ENCODE assay signal across 14 cellular contexts in the genomic region with DNA sequence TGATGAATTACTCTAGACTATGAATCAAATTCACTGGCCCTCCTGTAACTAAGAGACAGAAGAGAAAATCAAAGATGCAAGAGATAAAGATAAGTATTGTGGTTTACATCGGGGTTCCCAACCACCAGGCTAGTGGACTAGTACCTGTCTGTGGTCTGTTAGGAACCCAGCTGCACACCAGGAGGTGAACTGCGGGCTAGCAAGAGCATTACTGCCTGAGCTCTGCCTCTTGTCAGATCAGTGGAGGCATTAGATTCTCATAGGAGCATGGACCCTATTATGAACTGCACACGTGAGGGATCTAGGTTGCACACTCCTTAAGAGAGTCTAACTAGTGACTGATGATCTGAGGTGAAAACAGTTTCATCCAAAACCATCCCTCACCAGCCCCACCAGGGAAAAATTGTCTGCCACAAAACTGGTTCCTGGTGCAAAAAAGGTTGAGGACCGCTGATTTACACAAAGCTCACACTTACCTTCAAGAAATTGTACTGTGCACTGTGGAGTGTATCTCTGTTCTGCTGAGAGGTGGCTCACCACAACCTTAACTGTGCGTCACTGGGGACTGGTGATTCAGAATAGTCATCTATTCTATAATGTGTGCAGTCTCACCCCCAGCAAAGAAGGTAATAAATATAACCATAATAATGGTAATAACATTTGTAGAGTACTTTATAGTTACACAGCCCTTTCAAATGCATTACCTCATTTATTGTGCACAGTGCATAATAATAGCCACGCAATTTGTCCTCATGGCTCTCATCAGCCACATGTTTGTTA. TPM values are rescaled to one million over a fixed set of nuclear protein-coding genes. Genes with fewer than 3 reads are reported as not detected.
DNase-seq lines count a peak whose midpoint lies in the region; TF ChIP-seq lines count a peak whose summit lies in the region.
"Had no signal": no experiment of that assay in that cellular context is flagged by ENCODE, and none has a peak within 500 bp of the region (broad histone marks: within the 10 kb centered on the region; RNA-seq: fewer than 3 reads in every experiment).

No MANE protein-coding gene starts in this region.

- H3K4me3 Mint-ChIP-seq in HFFc6, result no peak overlapping the region
- H3K4me3 Mint-ChIP-seq in activated T-helper 1 cell treated with anti-CD3 and anti-CD28 coated beads, Interleukin-12 subunit alpha, Interleukin-12 subunit beta, Interleukin-2, Interleukin-4 antibody, amounts not matched to agents 30 ng/mL and 10 ng/mL and 1 ng/mL, durations not matched to agents 14 hours and 24 hours and 36 hours, result no peak overlapping the region

- CTCF ChIA-PET in HEK293 (lab: Yijun Ruan, JAX), result interaction anchor here (1.6 to 1.7 kb wide), 2 partner anchors 323 to 654 kb away, joined by 3 to 4 read pairs; no protein-coding TSS in a partner anchor

- H3K79me2 ChIP-seq in MM.1S (ENCODE audit: low read length), result no peaks in the 10 kb centered on the region

- H2AFZ ChIP-seq in MM.1S (ENCODE audit: low read length) (no peak overlapping the region), mesenchymal stem cell (ENCODE audit: low read depth, low read length) (no peak overlapping the region)

- H3K14ac ChIP-seq in mesenchymal stem cell (ENCODE audit: low read length in 2 of 2), result peak overlapping the region in 1 of 2 experiments; percentile 48

- peak overlapping the region; percentile 1 to 70 for H3K18ac ChIP-seq in mesenchymal stem cell (ENCODE audit: low read depth in 1 of 2, low read length in 2 of 2)

- H3K27me3 Mint-ChIP-seq in HFFc6 (ENCODE audit: insufficient read depth), result peaks cover 1% of the 10 kb centered on the region; the same call in 1 of the 2 replicates
- no peaks in the 10 kb centered on the region for H3K27me3 Mint-ChIP-seq in activated T-helper 1 cell treated with anti-CD3 and anti-CD28 coated beads, Interleukin-12 subunit alpha, Interleukin-12 subunit beta, Interleukin-2, Interleukin-4 antibody, amounts not matched to agents 30 ng/mL and 10 ng/mL and 1 ng/mL, durations not matched to agents 14 hours and 24 hours and 36 hours (ENCODE audit: insufficient read depth)
- H3K27me3 Mint-ChIP-seq: progenitor cell of endocrine pancreas had no signal

- POLR2A ChIA-PET in HEK293 (lab: Yijun Ruan, JAX), result no interaction called here

- H2AK5ac ChIP-seq in mesenchymal stem cell (ENCODE audit: low read length, severe bottlenecking), result no peak overlapping the region

- TF ChIP-seq CTCF in HEK293 (tag by site-specific recombination; IDR thresholded peaks at IDR 0.05) (no peak), MM.1S (IDR thresholded peaks at IDR 0.05; ENCODE audit: low read length) (no peak), HFFc6 (IDR thresholded peaks at IDR 0.05) (no peak)

- WGBS in mesenchymal stem cell, result 96% methylated on average over 5 of the region's 6 CpGs

- peaks cover 6% of the 10 kb centered on the region for H3K9me3 Mint-ChIP-seq in HFFc6
- peaks cover 12% of the 10 kb centered on the region for H3K9me3 Mint-ChIP-seq in activated T-helper 1 cell treated with anti-CD3 and anti-CD28 coated beads, Interleukin-12 subunit alpha, Interleukin-12 subunit beta, Interleukin-2, Interleukin-4 antibody, amounts not matched to agents 30 ng/mL and 10 ng/mL and 1 ng/mL, durations not matched to agents 14 hours and 24 hours and 36 hours

- no peak overlapping the region for H2BK120ac ChIP-seq in mesenchymal stem cell (ENCODE audit: low read depth, low read length)

- no peaks in the 10 kb centered on the region for H3K9me3 ChIP-seq in HEK293 (ENCODE audit: control insufficient read depth, insufficient read depth, low read depth, low read length)
- no peaks in the 10 kb centered on the region for H3K9me3 ChIP-seq in MM.1S (replicated peaks; ENCODE audit: insufficient read depth, low read length)
- peaks cover 3% of the 10 kb centered on the region for H3K9me3 ChIP-seq in mesenchymal stem cell (ENCODE audit: control insufficient read depth, low read length)

- H3K4me1 ChIP-seq in HEK293 (ENCODE audit: control insufficient read depth, insufficient read depth, low read length) (no peaks in the 10 kb centered on the region), MM.1S (ENCODE audit: low read length) (no peaks in the 10 kb centered on the region; the same call in 1 of the 2 replicates), mesenchymal stem cell (ENCODE audit: control insufficient read depth, insufficient read depth, low read depth, low read length) (no peaks in the 10 kb centered on the region)
- H3K4me1 ChIP-seq: BLaER1, spleen had no signal

- H3K36me3 ChIP-seq in HEK293 (ENCODE audit: control insufficient read depth in 2 of 2, insufficient read depth in 1 of 2, low read length in 2 of 2) (no peaks in the 10 kb centered on the region), MM.1S (replicated peaks; ENCODE audit: insufficient read depth, low read length) (no peaks in the 10 kb centered on the region), mesenchymal stem cell (ENCODE audit: control insufficient read depth in 1 of 2, insufficient read depth in 2 of 2, low read depth in 1 of 2, low read length in 2 of 2) (no peaks in the 10 kb centered on the region)
- H3K36me3 ChIP-seq: BLaER1, spleen had no signal

- H3F3A ChIP-seq in MM.1S (ENCODE audit: insufficient read depth, low read length), result no peaks in the 10 kb centered on the region

- H4K8ac ChIP-seq in mesenchymal stem cell (ENCODE audit: low read length), result no peak overlapping the region

- H3K27me3 ChIP-seq in MM.1S (replicated peaks; ENCODE audit: insufficient read depth, low read length) (no peaks in the 10 kb centered on the region), mesenchymal stem cell (ENCODE audit: control insufficient read depth in 1 of 2, insufficient read depth in 1 of 2, low read length in 2 of 2) (no peaks in the 10 kb centered on the region)
- H3K27me3 ChIP-seq: BLaER1, spleen had no signal

- no peak overlapping the region for H3K4me3 ChIP-seq in HEK293 (ENCODE audit: low read depth, low read length)
- H3K4me3 ChIP-seq in MM.1S (ENCODE audit: low read length), result no peak overlapping the region
- H3K4me3 ChIP-seq in mesenchymal stem cell (ENCODE audit: insufficient read depth in 1 of 2, low read depth in 1 of 2, low read length in 2 of 2), result no peak overlapping the region
- H3K4me3 ChIP-seq: BLaER1, spleen had no signal

- no peak overlapping the region for H4K91ac ChIP-seq in mesenchymal stem cell (ENCODE audit: low read length)

- no peak overlapping the region for H2BK5ac ChIP-seq in mesenchymal stem cell (ENCODE audit: low read depth, low read length, poor library complexity, severe bottlenecking)

- peak overlapping the region; percentile 54 for H2BK15ac ChIP-seq in mesenchymal stem cell (ENCODE audit: low read depth, poor library complexity, severe bottlenecking)

- peaks cover 23% of the 10 kb centered on the region for H3K4me1 Mint-ChIP-seq in HFFc6 (ENCODE audit: low read depth)
- peaks cover 29% of the 10 kb centered on the region for H3K4me1 Mint-ChIP-seq in activated T-helper 1 cell treated with anti-CD3 and anti-CD28 coated beads, Interleukin-12 subunit alpha, Interleukin-12 subunit beta, Interleukin-2, Interleukin-4 antibody, amounts not matched to agents 30 ng/mL and 10 ng/mL and 1 ng/mL, durations not matched to agents 14 hours and 24 hours and 36 hours (ENCODE audit: low read depth)

- no peaks in the 10 kb centered on the region for H4K20me1 ChIP-seq in MM.1S (ENCODE audit: insufficient read depth, low read length)
- H4K20me1 ChIP-seq: BLaER1 had no signal

- H3K4me2 ChIP-seq in MM.1S (ENCODE audit: low read depth, low read length) (no peak overlapping the region), mesenchymal stem cell (ENCODE audit: low read length, poor library complexity, severe bottlenecking) (no peak overlapping the region)
- H3K4me2 ChIP-seq: BLaER1 had no signal

- no peak overlapping the region for H3K23ac ChIP-seq in mesenchymal stem cell (ENCODE audit: low read length in 2 of 2)

- peak overlapping the region in 1 of 2 experiments; percentile 86 for H2BK12ac ChIP-seq in mesenchymal stem cell (ENCODE audit: low read length in 2 of 2)

- no peaks in the 10 kb centered on the region for H3K9me2 ChIP-seq in MM.1S (replicated peaks; ENCODE audit: insufficient read depth, low read length)

- H3K27ac ChIP-seq in HEK293 (ENCODE audit: extremely low read depth, low read depth, low read length) (no peak overlapping the region), MM.1S (ENCODE audit: low read length) (no peak overlapping the region), mesenchymal stem cell (ENCODE audit: low read length, poor library complexity, severe bottlenecking) (no peak overlapping the region)
- H3K27ac ChIP-seq: BLaER1, spleen had no signal

- no peaks in the 10 kb centered on the region for H3K79me1 ChIP-seq in mesenchymal stem cell (replicated peaks; ENCODE audit: low read length, poor library complexity, severe bottlenecking)

- H3K36me3 Mint-ChIP-seq in HFFc6 (ENCODE audit: low read depth), result peaks cover 8% of the 10 kb centered on the region
- peaks cover 7% of the 10 kb centered on the region for H3K36me3 Mint-ChIP-seq in activated T-helper 1 cell treated with anti-CD3 and anti-CD28 coated beads, Interleukin-12 subunit alpha, Interleukin-12 subunit beta, Interleukin-2, Interleukin-4 antibody, amounts not matched to agents 30 ng/mL and 10 ng/mL and 1 ng/mL, durations not matched to agents 14 hours and 24 hours and 36 hours (ENCODE audit: low read depth)

- no peak overlapping the region for H3K9ac ChIP-seq in MM.1S (ENCODE audit: low read length)
- no peak overlapping the region for H3K9ac ChIP-seq in mesenchymal stem cell (ENCODE audit: low read length)
- H3K9ac ChIP-seq: BLaER1 had no signal

- DNase-seq in Daoy (ENCODE audit: low read depth) (peak; percentile 75), MM.1S (peak; percentile 26), mesenchymal stem cell (no peak), HFFc6 (no peak), OCI-M1 (lab: John Stamatoyannopoulos, UW) (no peak), NCI-H345 treated with DMSO at 0.1 percent for 48 hours (lab: John Stamatoyannopoulos, UW; ENCODE audit: unreplicated experiment) (no peak)
- no peak for DNase-seq in activated T-helper 1 cell treated with anti-CD3 and anti-CD28 coated beads, Interleukin-12 subunit alpha, Interleukin-12 subunit beta, Interleukin-2, Interleukin-4 antibody, amounts not matched to agents 30 ng/mL and 10 ng/mL and 1 ng/mL, durations not matched to agents 14 hours and 24 hours and 36 hours (ENCODE audit: low spot score)
- DNase-seq: activated naive CD4-positive, alpha-beta T cell treated with Interleukin-2 at 50 U/mL for 16 hours; left cardiac atrium; spleen; T1000 had no signal

- no peak overlapping the region for H3K27ac Mint-ChIP-seq in HFFc6
- H3K27ac Mint-ChIP-seq in activated T-helper 1 cell treated with anti-CD3 and anti-CD28 coated beads, Interleukin-12 subunit alpha, Interleukin-12 subunit beta, Interleukin-2, Interleukin-4 antibody, amounts not matched to agents 30 ng/mL and 10 ng/mL and 1 ng/mL, durations not matched to agents 14 hours and 24 hours and 36 hours, result no peak overlapping the region
- H3K27ac Mint-ChIP-seq: progenitor cell of endocrine pancreas had no signal

- intact Hi-C loops in activated T-helper 1 cell treated with anti-CD3 and anti-CD28 coated beads, Interleukin-12 subunit alpha, Interleukin-12 subunit beta, Interleukin-2, Interleukin-4 antibody, amounts not matched to agents 30 ng/mL and 10 ng/mL and 1 ng/mL, durations not matched to agents 14 hours and 24 hours and 36 hours (cut with micrococcal nuclease), result no loop called here

- peak overlapping the region in 1 of 2 experiments; percentile 41 for H3K4ac ChIP-seq in mesenchymal stem cell (ENCODE audit: low read depth in 1 of 2, low read length in 2 of 2)

RNA-seq across cellular contexts. Expression of a gene that starts 59.1 kb away (rescaled TPM):
- 22.6 and 24.4 TPM in 2 replicates for total RNA-seq in Daoy (2014; rRNA removed; shearing (Covaris generic))
- polyA plus RNA-seq in mesenchymal stem cell (2013, experiment 1 of 2), result 46.8 TPM
- polyA plus RNA-seq in mesenchymal stem cell (2013, experiment 2 of 2), result 45.6 TPM
- 10 to 100 TPM; 30.5 to 48.9 (median 43.8) TPM for total RNA-seq in HFFc6 (2021; fragmentation: NEBNext Ultra II Directional; extraction: Animal tissue kit (Norgen Biotek cat#: 25700))
- total RNA-seq in activated T-helper 1 cell treated with anti-CD3 and anti-CD28 coated beads, Interleukin-12 subunit alpha, Interleukin-12 subunit beta, Interleukin-2, Interleukin-4 antibody, amounts not matched to agents 30 ng/mL and 10 ng/mL and 1 ng/mL, durations not matched to agents 14 hours and 24 hours and 36 hours, result 19.2 and 19.4 TPM in 2 replicates

Comparison
In these comparisons a context has a peak if more than half of its experiments do, and no peak if none do; other contexts are left out.
1. DNase-seq: peak in Daoy (single experiment) and MM.1S (single experiment); none in mesenchymal stem cell (single experiment), HFFc6 (single experiment), activated T-helper 1 cell treated with anti-CD3 and anti-CD28 coated beads, Interleukin-12 subunit alpha, Interleukin-12 subunit beta, Interleukin-2, Interleukin-4 antibody, amounts not matched to agents 30 ng/mL and 10 ng/mL and 1 ng/mL, durations not matched to agents 14 hours and 24 hours and 36 hours (single experiment), OCI-M1 (single experiment) and NCI-H345 treated with DMSO at 0.1 percent for 48 hours (single experiment).